18 cellular contexts compared by ENCODE assay signal in genomic region chr3:142563491-142563997, GRCh38.
"Had no signal": no experiment of that assay in that cellular context is flagged by ENCODE, and none has a peak within 500 bp of the region (broad histone marks: within the 10 kb centered on the region; RNA-seq: fewer than 3 reads in every experiment).

No MANE protein-coding gene starts in this region.

- H3K27me3 Mint-ChIP-seq: activated B cell treated with CpG ODN at 0.5 μM for 24 hours; activated CD4-positive, alpha-beta T cell treated with anti-CD3 and anti-CD28 coated beads, Interleukin-2, amount 10 ng/mL, durations not matched to agents 7 days and 5 days; activated naive CD8-positive, alpha-beta T cell; brain; central memory CD8-positive, alpha-beta T cell; stimulated activated naive CD8-positive, alpha-beta T cell treated with anti-CD3 and anti-CD28 coated beads, Interleukin-15, Interleukin-2, amounts not matched to agents 100 ng/mL and 50 ng/mL, for 24 hours had no signal

- H3K4me3 ChIP-seq: coronary artery, esophagus squamous epithelium, hepatocyte, psoas muscle, SJCRH30, thoracic aorta had no signal

- H3K27ac Mint-ChIP-seq: activated B cell treated with CpG ODN at 0.5 μM for 24 hours; activated CD4-positive, alpha-beta T cell treated with anti-CD3 and anti-CD28 coated beads, Interleukin-2, amount 10 ng/mL, durations not matched to agents 7 days and 5 days; activated naive CD8-positive, alpha-beta T cell; brain; natural killer cell; stimulated activated naive CD8-positive, alpha-beta T cell treated with anti-CD3 and anti-CD28 coated beads, Interleukin-15, Interleukin-2, amounts not matched to agents 100 ng/mL and 50 ng/mL, for 24 hours had no signal

- H3K4me1 ChIP-seq: esophagus squamous epithelium, psoas muscle, SJCRH30 had no signal

- H3K9me3 ChIP-seq: esophagus squamous epithelium, psoas muscle, SJCRH30, thoracic aorta had no signal

- H3K4me1 Mint-ChIP-seq: activated B cell treated with CpG ODN at 0.5 μM for 24 hours, brain had no signal

- DNase-seq: activated B cell treated with CpG ODN at 0.5 μM for 24 hours; activated CD4-positive, alpha-beta T cell treated with anti-CD3 and anti-CD28 coated beads, Interleukin-2, amount 10 ng/mL, durations not matched to agents 7 days and 5 days; activated CD8-positive, alpha-beta memory T cell treated with anti-CD3 and anti-CD28 coated beads, Interleukin-2, amount 50 U/mL, for 4 hours; esophagus squamous epithelium; islet precursor cell; left ventricle myocardium superior; mesendoderm; natural killer cell; psoas muscle; SJCRH30 had no signal

- H3K27me3 ChIP-seq: esophagus squamous epithelium, hepatocyte, SJCRH30 had no signal

- H3K9me3 Mint-ChIP-seq: activated B cell treated with CpG ODN at 0.5 μM for 24 hours; activated CD4-positive, alpha-beta T cell treated with anti-CD3 and anti-CD28 coated beads, Interleukin-2, amount 10 ng/mL, durations not matched to agents 7 days and 5 days; brain; central memory CD8-positive, alpha-beta T cell; natural killer cell; stimulated activated naive CD8-positive, alpha-beta T cell treated with anti-CD3 and anti-CD28 coated beads, Interleukin-15, Interleukin-2, amounts not matched to agents 100 ng/mL and 50 ng/mL, for 24 hours had no signal

- H3K4me3 Mint-ChIP-seq: activated B cell treated with CpG ODN at 0.5 μM for 24 hours; activated CD4-positive, alpha-beta T cell treated with anti-CD3 and anti-CD28 coated beads, Interleukin-2, amount 10 ng/mL, durations not matched to agents 7 days and 5 days; activated naive CD8-positive, alpha-beta T cell; brain; central memory CD8-positive, alpha-beta T cell; natural killer cell; stimulated activated naive CD8-positive, alpha-beta T cell treated with anti-CD3 and anti-CD28 coated beads, Interleukin-15, Interleukin-2, amounts not matched to agents 100 ng/mL and 50 ng/mL, for 24 hours had no signal

- H3K27ac ChIP-seq: coronary artery, esophagus squamous epithelium, hepatocyte, psoas muscle, SJCRH30, thoracic aorta had no signal

- ATAC-seq: left ventricle myocardium superior, natural killer cell, psoas muscle, sciatic nerve had no signal
